ENCODE assay signal across 15 cellular contexts in genomic region chr14:55062517-55063351, GRCh38. TPM values are rescaled to one million over a fixed set of nuclear protein-coding genes. Genes with fewer than 3 reads are reported as not detected.
A peak's percentile ranks its signal among the peaks of the same experiment; 100 is the strongest.
DNase-seq lines count a peak whose midpoint lies in the region; ATAC-seq, FAIRE-seq and TF ChIP-seq lines count a peak whose summit lies in the region.
"Had no signal": no experiment of that assay in that cellular context is flagged by ENCODE, and none has a peak within 500 bp of the region (broad histone marks: within the 10 kb centered on the region; RNA-seq: fewer than 3 reads in every experiment).

No MANE protein-coding gene starts in this region.

- DNase-seq in DMS 273 (lab: John Stamatoyannopoulos, UW; ENCODE audit: unreplicated experiment) (peak; percentile 97), NCI-H2196 (lab: John Stamatoyannopoulos, UW; ENCODE audit: unreplicated experiment) (peak; percentile 51), endothelial cell of umbilical vein (ENCODE audit: low read depth, low spot score) (no peak), omental fat pad (ENCODE audit: low spot score) (no peak), GM20000 (ENCODE audit: low spot score) (no peak), foreskin melanocyte (no peak), COLO829 (ENCODE audit: low spot score) (no peak)
- DNase-seq: activated CD4-positive, CD25-positive, alpha-beta regulatory T cell; activated T-cell treated with anti-CD3 and anti-CD28 coated beads, Interleukin-2, amount 50 U/mL, for 4 hours; endodermal cell; midbrain; NCI-H1930; stimulated activated CD4-positive, alpha-beta T cell treated with anti-CD3 and anti-CD28 coated beads, Interleukin-4, amount 100 ng/mL, for 24 hours had no signal

- CTCF ChIA-PET in endothelial cell of umbilical vein (lab: Charles Lee) = interaction anchor here (1.5 to 3.3 kb wide), 2 partner anchors 10 to 11 kb away, joined by 5 to 14 read pairs; partner anchors contain the start of gene MAPK1IP1L

- H3K4me3 ChIP-seq in endothelial cell of umbilical vein (replicated peaks in 1 of 3; ENCODE audit: insufficient read depth in 1 of 3, low read depth in 1 of 3, low read length in 3 of 3) = no peak overlapping the region
- H3K4me3 ChIP-seq: body of pancreas had no signal

- no peaks in the 10 kb centered on the region for H3K27me3 ChIP-seq in endothelial cell of umbilical vein (ENCODE audit: control insufficient read depth in 2 of 2, insufficient read depth in 2 of 2, low read length in 2 of 2)
- H3K27me3 ChIP-seq: body of pancreas had no signal

- ATAC-seq in omental fat pad (ENCODE audit: low FRiP score) (peak; percentile 74), GM21526 (IDR thresholded peaks at IDR 0.05; ENCODE audit: low FRiP score, unreplicated experiment) (no peak)
- ATAC-seq: activated T-cell treated with anti-CD3 and anti-CD28 coated beads, Interleukin-2, amount 50 U/mL, for 4 hours; body of pancreas had no signal

- H3K27ac ChIP-seq in endothelial cell of umbilical vein (ENCODE audit: insufficient read depth, low read depth, low read length) = no peak overlapping the region
- H3K27ac ChIP-seq: body of pancreas had no signal

- H3K9me3 ChIP-seq in endothelial cell of umbilical vein (replicated peaks; ENCODE audit: control insufficient read depth, insufficient read depth, low read length) = no peaks in the 10 kb centered on the region
- H3K9me3 ChIP-seq: body of pancreas had no signal

- H3K79me2 ChIP-seq in endothelial cell of umbilical vein (ENCODE audit: control insufficient read depth, insufficient read depth, low read length) = peaks cover 44% of the 10 kb centered on the region

- peaks cover 7 to 23% of the 10 kb centered on the region in 2 experiments for H3K36me3 ChIP-seq in endothelial cell of umbilical vein (ENCODE audit: control insufficient read depth in 2 of 2, extremely low read depth in 1 of 2, insufficient read depth in 2 of 2, low read length in 2 of 2)

- no peak overlapping the region for H3K4me2 ChIP-seq in endothelial cell of umbilical vein (ENCODE audit: insufficient read depth, low read length)

- BruUV-seq in endothelial cell of umbilical vein (replicated peaks; lab: Mats Ljungman, UMichigan) = TSS peak; percentile 26

- FAIRE-seq in endothelial cell of umbilical vein (lab: Jason Lieb, UNC) = no peak

- no peaks in the 10 kb centered on the region for H3K9me1 ChIP-seq in endothelial cell of umbilical vein (replicated peaks; ENCODE audit: control insufficient read depth, extremely low read depth, insufficient read depth, low read length)

- intact Hi-C loops in endothelial cell of umbilical vein (cut with micrococcal nuclease) = no loop called here

- no peak overlapping the region for H2AFZ ChIP-seq in endothelial cell of umbilical vein (ENCODE audit: low read depth, low read length)

- no peak overlapping the region for H3K9ac ChIP-seq in endothelial cell of umbilical vein (replicated peaks; ENCODE audit: extremely low read depth, insufficient read depth, low read length)

- dilution Hi-C loops in endothelial cell of umbilical vein (cut with MboI; ENCODE audit: extremely low pct_ligation_motif_present, low sequenced_read_pairs) = no loop called here

- no peak for TF ChIP-seq POLR2A in endothelial cell of umbilical vein (IDR thresholded peaks at IDR 0.05; ENCODE audit: low read depth, low read length)

- TF ChIP-seq CTCF in endothelial cell of umbilical vein (IDR thresholded peaks at IDR 0.05; ENCODE audit: extremely low read depth in 1 of 2, insufficient read depth in 1 of 2, low read depth in 1 of 2, low read length in 2 of 2) = no peak
- TF ChIP-seq CTCF in omental fat pad (IDR thresholded peaks at IDR 0.05) = no peak
- TF ChIP-seq CTCF in GM20000 (IDR thresholded peaks at IDR 0.05; ENCODE audit: extremely low read depth, missing control alignments) = no peak

- peaks cover 7% of the 10 kb centered on the region for H4K20me1 ChIP-seq in endothelial cell of umbilical vein (replicated peaks; ENCODE audit: control insufficient read depth, extremely low read depth, insufficient read depth, low read length)

- H3K4me1 ChIP-seq in endothelial cell of umbilical vein (ENCODE audit: control insufficient read depth, extremely low read depth, insufficient read depth, low read length) = no peaks in the 10 kb centered on the region
- H3K4me1 ChIP-seq: body of pancreas had no signal

- POLR2A ChIA-PET in endothelial cell of umbilical vein (lab: Charles Lee) = no interaction called here

TF ChIP-seq in endothelial cell of umbilical vein, 7 proteins besides CTCF, POLR2A, EP300 and RAD21:
- TF ChIP-seq EZH2 (IDR thresholded peaks at IDR 0.05; ENCODE audit: borderline replicate concordance, low read depth, low read length, severe bottlenecking) (no peak), MYC (IDR thresholded peaks at IDR 0.05; ENCODE audit: low read depth, low read length) (no peak), FOS (IDR thresholded peaks at IDR 0.05; ENCODE audit: borderline replicate concordance, insufficient read depth, low read length) (no peak), GATA2 (IDR thresholded peaks at IDR 0.05; ENCODE audit: insufficient read depth, insufficient read length, low read depth, low read length) (no peak), JUN (IDR thresholded peaks at IDR 0.05; ENCODE audit: borderline replicate concordance, insufficient read depth, insufficient read length, low read depth) (no peak), POLR2AphosphoS5 (IDR thresholded peaks at IDR 0.05; ENCODE audit: insufficient read depth, low read depth, low read length) (no peak)
- TF ChIP-seq, protein P1, sequence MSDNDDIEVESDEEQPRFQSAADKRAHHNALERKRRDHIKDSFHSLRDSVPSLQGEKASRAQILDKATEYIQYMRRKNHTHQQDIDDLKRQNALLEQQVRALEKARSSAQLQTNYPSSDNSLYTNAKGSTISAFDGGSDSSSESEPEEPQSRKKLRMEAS (IDR thresholded peaks at IDR 0.05; ENCODE audit: insufficient read depth, insufficient read length) = no peak

RNA-seq across cellular contexts. Expression of gene MAPK1IP1L, which starts 11.3 kb away (rescaled TPM):
- total RNA-seq in endothelial cell of umbilical vein (129 and 139 TPM in 2 replicates), omental fat pad (10 to 100 TPM; 32.5 to 81.3 (median 68.8) TPM)
- polyA plus RNA-seq in endothelial cell of umbilical vein = 208 and 244 TPM in 2 replicates
- 140 and 156 TPM in 2 replicates for polyA plus RNA-seq in endothelial cell of umbilical vein (2011; cell fraction: cytosol; rRNA removed)
- 61.1 and 78.5 TPM in 2 replicates for polyA plus RNA-seq in endothelial cell of umbilical vein (2011; cell fraction: nucleus; rRNA removed)
- polyA plus RNA-seq in endothelial cell of umbilical vein (2012) = 56.7 and 94.7 TPM in 2 replicates
- 288 and 322 TPM in 2 replicates for polyA minus RNA-seq in endothelial cell of umbilical vein
- polyA minus RNA-seq in endothelial cell of umbilical vein (2011; cell fraction: cytosol; rRNA and poly(A)+ RNA removed) = 312 TPM
- 60.5 and 75.3 TPM in 2 replicates for polyA minus RNA-seq in endothelial cell of umbilical vein (2011; cell fraction: nucleus; rRNA and poly(A)+ RNA removed)

RNA-seq across cellular contexts. Expression of gene SOCS4, which starts 35.7 kb away (rescaled TPM):
- total RNA-seq in endothelial cell of umbilical vein (26.7 and 28.7 TPM in 2 replicates), omental fat pad (10 to 100 TPM; 15.9 to 25.5 (median 21.2) TPM)
- 3.6 and 6.4 TPM in 2 replicates for polyA plus RNA-seq in endothelial cell of umbilical vein
- 4.8 and 4.9 TPM in 2 replicates for polyA plus RNA-seq in endothelial cell of umbilical vein (2011; cell fraction: cytosol; rRNA removed)
- polyA plus RNA-seq in endothelial cell of umbilical vein (2011; cell fraction: nucleus; rRNA removed) = 5.4 and 9.3 TPM in 2 replicates
- 10.2 and 14.5 TPM in 2 replicates for polyA plus RNA-seq in endothelial cell of umbilical vein (2012)
- 10.9 and 11.7 TPM in 2 replicates for polyA minus RNA-seq in endothelial cell of umbilical vein
- polyA minus RNA-seq in endothelial cell of umbilical vein (2011; cell fraction: cytosol; rRNA and poly(A)+ RNA removed) = 7.5 TPM
- 10.5 and 12.4 TPM in 2 replicates for polyA minus RNA-seq in endothelial cell of umbilical vein (2011; cell fraction: nucleus; rRNA and poly(A)+ RNA removed)

RNA-seq across cellular contexts. Expression of gene WDHD1, which starts 35.8 kb away (rescaled TPM):
- total RNA-seq in endothelial cell of umbilical vein (22.5 TPM in 2 replicates), omental fat pad (1 to 10 TPM; 1.4 to 2.0 (median 1.6) TPM)
- 2.1 and 3.1 TPM in 2 replicates for polyA plus RNA-seq in endothelial cell of umbilical vein
- 5.2 and 5.7 TPM in 2 replicates for polyA plus RNA-seq in endothelial cell of umbilical vein (2011; cell fraction: cytosol; rRNA removed)
- polyA plus RNA-seq in endothelial cell of umbilical vein (2011; cell fraction: nucleus; rRNA removed) = 6.8 and 11.1 TPM in 2 replicates
- polyA plus RNA-seq in endothelial cell of umbilical vein (2012) = 8.9 and 15.2 TPM in 2 replicates
- polyA minus RNA-seq in endothelial cell of umbilical vein = 9.8 and 15.3 TPM in 2 replicates
- 21.0 TPM for polyA minus RNA-seq in endothelial cell of umbilical vein (2011; cell fraction: cytosol; rRNA and poly(A)+ RNA removed)
- polyA minus RNA-seq in endothelial cell of umbilical vein (2011; cell fraction: nucleus; rRNA and poly(A)+ RNA removed) = 11.1 and 15.8 TPM in 2 replicates

Comparison
In these comparisons a context has a peak if more than half of its experiments do, and no peak if none do; other contexts are left out.
1. DNase-seq: peak in DMS 273 (single experiment) and NCI-H2196 (single experiment); none in endothelial cell of umbilical vein (single experiment), omental fat pad (single experiment), GM20000 (single experiment), foreskin melanocyte (single experiment) and COLO829 (single experiment).